In genomic region chr6:30074331-30075093, GRCh38 we compare ENCODE assay signal across 10 cellular contexts. TPM values are rescaled to one million over a fixed set of nuclear protein-coding genes. Genes with fewer than 3 reads are reported as not detected.
DNase-seq lines count a peak whose midpoint lies in the region; ATAC-seq and TF ChIP-seq lines count a peak whose summit lies in the region.
"Had no signal": no experiment of that assay in that cellular context is flagged by ENCODE, and none has a peak within 500 bp of the region (broad histone marks: within the 10 kb centered on the region; RNA-seq: fewer than 3 reads in every experiment).

No MANE protein-coding gene starts in this region.

- H3K36me3 Mint-ChIP-seq in Caco-2 (ENCODE audit: insufficient read depth, unreplicated experiment) (peaks cover 6% of the 10 kb centered on the region), neural crest cell (ENCODE audit: low read depth) (peaks cover 16% of the 10 kb centered on the region)

- H3K9me3 ChIP-seq in Caco-2: no peaks in the 10 kb centered on the region

- peak overlapping the region; percentile 51 for H3K4me3 ChIP-seq in Caco-2 (ENCODE audit: low read depth, low read length)
- peak overlapping the region; percentile 88 for H3K4me3 ChIP-seq in epithelial cell of esophagus (ENCODE audit: low read length)

- H3K4me3 Mint-ChIP-seq in Caco-2 (ENCODE audit: unreplicated experiment) (peak overlapping the region; percentile 80), neural crest cell (peak overlapping the region; percentile 42)

- no peak for DNase-seq in Caco-2
- DNase-seq in M059J (ENCODE audit: low read depth): peak; percentile 62
- peak; percentile 31 for DNase-seq in epithelial cell of esophagus (ENCODE audit: low read depth)
- DNase-seq in neural crest cell (ENCODE audit: low read depth, low spot score): no peak
- DNase-seq in kidney glomerular epithelial cell (lab: John Stamatoyannopoulos, UW): no peak
- no peak for DNase-seq in inferior parietal cortex (ENCODE audit: extremely low spot score)
- DNase-seq in CD1c-positive myeloid dendritic cell (ENCODE audit: extremely low spot score): no peak
- DNase-seq: erythroblast, NCI-H1694 had no signal

- TF ChIP-seq CTCF in Caco-2 (IDR thresholded peaks at IDR 0.05; ENCODE audit: insufficient read depth in 1 of 2, low read depth in 1 of 2, low read length in 1 of 2, severe bottlenecking in 1 of 2, unreplicated experiment in 1 of 2): no peak
- no peak for TF ChIP-seq CTCF in epithelial cell of esophagus (IDR thresholded peaks at IDR 0.05; ENCODE audit: insufficient read depth, low read depth, low read length, missing control alignments)
- no peak for TF ChIP-seq CTCF in neural crest cell (conservative IDR thresholded peaks at IDR 0.05)

- H3K27ac Mint-ChIP-seq in Caco-2 (ENCODE audit: unreplicated experiment): no peak overlapping the region
- H3K27ac Mint-ChIP-seq in neural crest cell (ENCODE audit: unreplicated experiment): no peak overlapping the region

- intact Hi-C loops in Caco-2 (cut with micrococcal nuclease; ENCODE audit: unreplicated experiment): loop anchor here (2.0 kb wide), 2 partner anchors 28 to 56 kb away; no protein-coding TSS in a partner anchor

- no peak for ATAC-seq in HG02981 (IDR thresholded peaks at IDR 0.05; ENCODE audit: unreplicated experiment)

- POLR2A ChIA-PET in Caco-2 (lab: Charles Lee): interaction anchor here (1.4 kb wide), 1 partner anchor 13 kb away, joined by 3 read pairs; the partner anchor contains the start of gene POLR1H

- no TSS peak for BruUV-seq in Caco-2 (replicated peaks; lab: Mats Ljungman, UMichigan)

- peaks cover 8% of the 10 kb centered on the region for H3K4me1 ChIP-seq in Caco-2

- H3K36me3 ChIP-seq in Caco-2 (ENCODE audit: control insufficient read depth, insufficient read depth, low read length): no peaks in the 10 kb centered on the region

- H3K9me3 Mint-ChIP-seq in Caco-2 (ENCODE audit: unreplicated experiment): no peaks in the 10 kb centered on the region
- no peaks in the 10 kb centered on the region for H3K9me3 Mint-ChIP-seq in neural crest cell

- CTCF ChIA-PET in Caco-2 (lab: Charles Lee): interaction anchor here (1.0 to 1.5 kb wide), 2 partner anchors 14 to 28 kb away, joined by 3 to 4 read pairs; partner anchors contain the start of gene POLR1H

- H3K4me1 Mint-ChIP-seq in Caco-2 (ENCODE audit: low read depth, unreplicated experiment): peaks cover 12% of the 10 kb centered on the region
- peaks cover 14% of the 10 kb centered on the region for H3K4me1 Mint-ChIP-seq in neural crest cell

- no peaks in the 10 kb centered on the region for H3K27me3 ChIP-seq in Caco-2 (replicated peaks; ENCODE audit: control insufficient read depth, insufficient read depth, low read length)

- H3K27me3 Mint-ChIP-seq in Caco-2 (ENCODE audit: insufficient read depth, unreplicated experiment) (peaks cover 11% of the 10 kb centered on the region), neural crest cell (ENCODE audit: low read depth) (peaks cover 98% of the 10 kb centered on the region)

RNA-seq across cellular contexts. Expression of gene RNF39, which starts 1.1 kb away (rescaled TPM):
- total RNA-seq in Caco-2 (2022) (0.23 and 0.37 TPM in 2 replicates), neural crest cell (not detected in 2 replicates)
- total RNA-seq in M059J (2014; rRNA removed; shearing (Covaris generic)): 0.20 TPM in 1 of 2 replicates, not detected in the other

RNA-seq across cellular contexts. Expression of gene PPP1R11, which starts 7.5 kb away (rescaled TPM):
- total RNA-seq in Caco-2 (2022) (35.5 and 35.6 TPM in 2 replicates), neural crest cell (35.6 and 38.1 TPM in 2 replicates)
- total RNA-seq in M059J (2014; rRNA removed; shearing (Covaris generic)): 105 and 112 TPM in 2 replicates

RNA-seq across cellular contexts. Expression of gene POLR1H, which starts 13.4 kb away (rescaled TPM):
- total RNA-seq in Caco-2 (2022) (26.1 and 27.6 TPM in 2 replicates), neural crest cell (43.3 and 43.8 TPM in 2 replicates)
- 34.4 and 47.3 TPM in 2 replicates for total RNA-seq in M059J (2014; rRNA removed; shearing (Covaris generic))

RNA-seq across cellular contexts. Expression of gene TRIM31, which starts 38.4 kb away (rescaled TPM):
- 0.70 and 0.74 TPM in 2 replicates for total RNA-seq in Caco-2 (2022)
- not detected in 2 replicates for total RNA-seq in M059J (2014; rRNA removed; shearing (Covaris generic))
- total RNA-seq in neural crest cell: not detected in 2 replicates

Comparison
In these comparisons a context has a peak if more than half of its experiments do, and no peak if none do; other contexts are left out.
1. DNase-seq: peak in M059J (single experiment) and epithelial cell of esophagus (single experiment); none in Caco-2 (0 of 2), neural crest cell (single experiment), kidney glomerular epithelial cell (single experiment), inferior parietal cortex (single experiment) and CD1c-positive myeloid dendritic cell (single experiment).